11 cellular contexts compared by ENCODE assay signal in the genomic region with DNA sequence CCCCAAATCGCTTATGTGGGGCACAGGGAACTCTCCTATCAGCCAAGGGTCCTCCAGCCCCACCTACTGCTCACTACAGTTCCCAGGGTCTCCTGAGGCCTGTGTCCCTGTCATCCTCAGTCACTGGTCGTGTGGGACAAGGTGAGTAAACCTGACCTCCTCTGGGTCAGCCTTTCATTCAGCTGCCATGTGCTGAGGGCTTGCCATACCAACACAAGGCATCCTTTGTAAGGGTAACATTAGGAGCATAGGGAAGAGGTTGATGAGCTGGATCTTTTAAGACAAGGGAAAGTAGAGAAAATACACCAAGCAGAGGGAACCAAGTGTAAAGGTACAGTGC. TPM values are rescaled to one million over a fixed set of nuclear protein-coding genes. Genes with fewer than 3 reads are reported as not detected.
DNase-seq lines count a peak whose midpoint lies in the region; ATAC-seq and TF ChIP-seq lines count a peak whose summit lies in the region.
"Had no signal": no experiment of that assay in that cellular context is flagged by ENCODE, and none has a peak within 500 bp of the region (broad histone marks: within the 10 kb centered on the region; RNA-seq: fewer than 3 reads in every experiment).

No MANE protein-coding gene starts in this region.

- H3K4me3 Mint-ChIP-seq in activated naive CD8-positive, alpha-beta T cell: no peak overlapping the region
- H3K4me3 Mint-ChIP-seq in activated naive CD8-positive, alpha-beta T cell treated with anti-CD3 and anti-CD28 coated beads for 36 hours: no peak overlapping the region

- TF ChIP-seq POLR2A in thyroid gland (IDR thresholded peaks at IDR 0.05) (no peak), sigmoid colon (IDR thresholded peaks at IDR 0.05) (no peak)

- no peaks in the 10 kb centered on the region for H3K27me3 Mint-ChIP-seq in activated naive CD8-positive, alpha-beta T cell
- H3K27me3 Mint-ChIP-seq in activated naive CD8-positive, alpha-beta T cell treated with anti-CD3 and anti-CD28 coated beads for 36 hours: no peaks in the 10 kb centered on the region

- H3K27ac ChIP-seq in heart right ventricle (peak overlapping the region in 3 of 10 donors; percentile 19 to 30 (median 24)), thyroid gland (peak overlapping the region in 2 of 3 donors; percentile 70 to 73), sigmoid colon (peak overlapping the region in 1 of 4 donors; percentile 23)
- H3K27ac ChIP-seq: ovary had no signal

- H3K4me1 Mint-ChIP-seq in activated naive CD8-positive, alpha-beta T cell (ENCODE audit: low read depth): peaks cover 72% of the 10 kb centered on the region
- peaks cover 34% of the 10 kb centered on the region for H3K4me1 Mint-ChIP-seq in activated naive CD8-positive, alpha-beta T cell treated with anti-CD3 and anti-CD28 coated beads for 36 hours

- no peak for DNase-seq in activated naive CD8-positive, alpha-beta T cell treated with anti-CD3 and anti-CD28 coated beads for 36 hours
- DNase-seq in heart right ventricle (no peak), thyroid gland (no peak), NCI-H2171 treated with DMSO at 0.1 percent for 48 hours (lab: John Stamatoyannopoulos, UW) (no peak), sigmoid colon (no peak)
- DNase-seq: activated CD8-positive, alpha-beta memory T cell treated with anti-CD3 and anti-CD28 coated beads, Interleukin-2, amount 50 U/mL, for 4 hours; C1 segment of cervical spinal cord; NCI-H187 treated with DMSO at 0.1 percent for 48 hours; SHP77 had no signal

- TF ChIP-seq CTCF in heart right ventricle (IDR thresholded peaks at IDR 0.05) (no peak), thyroid gland (IDR thresholded peaks at IDR 0.05) (no peak), sigmoid colon (IDR thresholded peaks at IDR 0.05) (no peak)

- TF ChIP-seq EP300 in sigmoid colon (IDR thresholded peaks at IDR 0.05): no peak

- H3K4me3 ChIP-seq in heart right ventricle (no peak overlapping the region), thyroid gland (replicated peaks in 1 of 3) (no peak overlapping the region), sigmoid colon (no peak overlapping the region)
- H3K4me3 ChIP-seq: ovary had no signal

- H3K36me3 ChIP-seq in heart right ventricle: peaks cover 0 to 52% (median 30%) of the 10 kb centered on the region in 9 donors
- peaks cover 28 to 32% of the 10 kb centered on the region in 2 donors for H3K36me3 ChIP-seq in thyroid gland
- H3K36me3 ChIP-seq in sigmoid colon: peaks cover 20 to 48% (median 32%) of the 10 kb centered on the region in 4 donors
- H3K36me3 ChIP-seq: ovary had no signal

- H3K27ac Mint-ChIP-seq in activated naive CD8-positive, alpha-beta T cell: peak overlapping the region; percentile 84
- H3K27ac Mint-ChIP-seq in activated naive CD8-positive, alpha-beta T cell treated with anti-CD3 and anti-CD28 coated beads for 36 hours: no peak overlapping the region

- H3K9me3 ChIP-seq in heart right ventricle: no peaks in the 10 kb centered on the region
- no peaks in the 10 kb centered on the region for H3K9me3 ChIP-seq in thyroid gland
- no peaks in the 10 kb centered on the region for H3K9me3 ChIP-seq in sigmoid colon
- H3K9me3 ChIP-seq: ovary had no signal

- no peaks in the 10 kb centered on the region for H3K9me3 Mint-ChIP-seq in activated naive CD8-positive, alpha-beta T cell (ENCODE audit: low read depth)
- no peaks in the 10 kb centered on the region for H3K9me3 Mint-ChIP-seq in activated naive CD8-positive, alpha-beta T cell treated with anti-CD3 and anti-CD28 coated beads for 36 hours

- intact Hi-C loops in heart right ventricle (cut with DNase I) (no loop called here), thyroid gland (cut with DNase I) (no loop called here), sigmoid colon (cut with DNase I) (no loop called here)

- 43 to 56% methylated on average over 2 of the region's 2 CpGs for WGBS in heart right ventricle, 2 donors
- 50 to 58% methylated on average over 2 of the region's 2 CpGs for WGBS in thyroid gland, 2 donors
- WGBS in sigmoid colon, 2 donors: 51 to 66% methylated on average over 2 of the region's 2 CpGs

- ATAC-seq in heart right ventricle: peak in 5 of 8 donors; percentile 10 to 23 (median 12)

- H3K4me1 ChIP-seq in heart right ventricle (peaks cover 2 to 57% (median 31%) of the 10 kb centered on the region in 9 donors), thyroid gland (peaks cover 21 to 35% of the 10 kb centered on the region in 2 donors), sigmoid colon (peaks cover 0 to 14% (median 9%) of the 10 kb centered on the region in 4 donors)

- H3K36me3 Mint-ChIP-seq in activated naive CD8-positive, alpha-beta T cell: peaks cover 13% of the 10 kb centered on the region
- H3K36me3 Mint-ChIP-seq in activated naive CD8-positive, alpha-beta T cell treated with anti-CD3 and anti-CD28 coated beads for 36 hours: peaks cover 45% of the 10 kb centered on the region

- no peaks in the 10 kb centered on the region for H3K27me3 ChIP-seq in heart right ventricle
- no peaks in the 10 kb centered on the region for H3K27me3 ChIP-seq in thyroid gland
- H3K27me3 ChIP-seq in sigmoid colon: no peaks in the 10 kb centered on the region
- H3K27me3 ChIP-seq: ovary had no signal

RNA-seq across cellular contexts. Expression of a gene that starts 11.2 kb away (rescaled TPM):
- 10 to 100 TPM; 32.9 to 34.7 TPM for total RNA-seq in activated naive CD8-positive, alpha-beta T cell treated with anti-CD3 and anti-CD28 coated beads for 36 hours
- 10 to 100 TPM; 56.7 to 83.3 (median 73.4) TPM for total RNA-seq in heart right ventricle
- 10 to 100 TPM; 38.6 to 54.4 TPM for polyA plus RNA-seq in heart right ventricle
- total RNA-seq in thyroid gland: 10 to 100 TPM; 52.0 to 71.9 (median 63.9) TPM
- total RNA-seq in sigmoid colon: 10 to 100 TPM; 51.2 to 94.5 (median 85.7) TPM
- polyA plus RNA-seq in sigmoid colon: 10 to 100 TPM; 30.0 to 38.6 (median 34.2) TPM

RNA-seq across cellular contexts. Expression of a gene that starts 13.5 kb away (rescaled TPM):
- total RNA-seq in activated naive CD8-positive, alpha-beta T cell treated with anti-CD3 and anti-CD28 coated beads for 36 hours: 10 to 100 TPM; 94.3 to 98.1 TPM
- total RNA-seq in heart right ventricle: 10 to 100 TPM; 67.4 to 95.5 (median 77.8) TPM
- polyA plus RNA-seq in heart right ventricle: 10 to 100 TPM; 61.6 to 76.2 TPM
- 100 to 1,000 TPM in 3 of 4 donors, 10 to 100 TPM in 1; 99.1 to 124 (median 105) TPM for total RNA-seq in thyroid gland
- 10 to 100 TPM; 44.8 to 57.8 (median 50.2) TPM for total RNA-seq in sigmoid colon
- polyA plus RNA-seq in sigmoid colon: 10 to 100 TPM; 35.4 to 65.4 (median 38.6) TPM

RNA-seq across cellular contexts. Expression of a gene that starts 19.1 kb away (rescaled TPM):
- total RNA-seq in activated naive CD8-positive, alpha-beta T cell treated with anti-CD3 and anti-CD28 coated beads for 36 hours: not detected
- total RNA-seq in heart right ventricle (1,000 to 10,000 TPM; 1,287 to 3,035 (median 2,343) TPM), thyroid gland (100 to 1,000 TPM; 139 to 498 (median 231) TPM), sigmoid colon (10 to 100 TPM in 2 of 4 donors, 1 to 10 TPM in 2; 2.3 to 22.2 (median 10.9) TPM)
- polyA plus RNA-seq in heart right ventricle (1,000 to 10,000 TPM in 1 of 2 donors, 100 to 1,000 TPM in 1; 685 to 2,765 TPM), sigmoid colon (1 to 10 TPM; 3.2 to 6.6 (median 4.4) TPM)

RNA-seq across cellular contexts. Expression of a gene that starts 20.0 kb away (rescaled TPM):
- 1 to 10 TPM; 5.7 to 5.9 TPM for total RNA-seq in activated naive CD8-positive, alpha-beta T cell treated with anti-CD3 and anti-CD28 coated beads for 36 hours
- total RNA-seq in heart right ventricle (100 to 1,000 TPM; 101 to 150 (median 125) TPM), thyroid gland (100 to 1,000 TPM; 219 to 545 (median 343) TPM), sigmoid colon (100 to 1,000 TPM in 3 of 4 donors, 10 to 100 TPM in 1; 86.3 to 305 (median 278) TPM)
- polyA plus RNA-seq in heart right ventricle (100 to 1,000 TPM; 173 to 335 TPM), sigmoid colon (100 to 1,000 TPM; 113 to 302 (median 126) TPM)

RNA-seq across cellular contexts. Expression of a gene that starts 23.4 kb away (rescaled TPM):
- 100 to 1,000 TPM; 419 to 431 TPM for total RNA-seq in activated naive CD8-positive, alpha-beta T cell treated with anti-CD3 and anti-CD28 coated beads for 36 hours
- total RNA-seq in heart right ventricle: 10 to 100 TPM; 61.1 to 87.3 (median 70.8) TPM
- 100 to 1,000 TPM in 1 of 2 donors, 10 to 100 TPM in 1; 17.3 to 114 TPM for polyA plus RNA-seq in heart right ventricle
- 100 to 1,000 TPM; 111 to 167 (median 151) TPM for total RNA-seq in thyroid gland
- 10 to 100 TPM; 59.8 to 94.0 (median 79.7) TPM for total RNA-seq in sigmoid colon
- 100 to 1,000 TPM in 2 of 3 donors, 10 to 100 TPM in 1; 88.3 to 166 (median 132) TPM for polyA plus RNA-seq in sigmoid colon

Comparison
In these comparisons a context has a peak if more than half of its experiments do, and no peak if none do; other contexts are left out.
1. RNA of a gene that starts 19.1 kb away (total RNA-seq): 1,287 to 3,035 TPM in heart right ventricle and 139 to 498 TPM in thyroid gland; 2.3 to 22.2 TPM in sigmoid colon and not detected in activated naive CD8-positive, alpha-beta T cell treated with anti-CD3 and anti-CD28 coated beads for 36 hours; every median in the first group is over 4 times any median in the second.